Comparison of ENCODE assay signal across 9 cellular contexts in the genomic region with DNA sequence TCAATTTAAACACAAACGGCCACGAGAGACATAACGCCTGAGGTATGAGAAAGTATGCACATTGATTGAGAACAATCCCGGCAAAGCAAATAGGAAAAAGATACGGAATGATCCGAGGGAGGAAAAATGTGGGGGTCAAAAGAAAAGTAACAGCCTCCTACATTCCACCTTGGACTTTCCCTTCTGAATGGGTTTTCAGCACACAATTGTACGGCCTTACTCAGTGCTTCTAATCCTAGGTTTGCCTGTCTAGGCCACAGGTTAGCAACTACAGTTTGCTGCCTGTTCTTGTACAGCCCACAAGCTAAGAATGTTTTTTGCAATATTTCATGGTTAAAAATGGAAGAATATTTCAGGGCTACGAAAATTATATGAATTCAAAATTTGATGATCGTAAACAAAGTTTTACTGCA. TPM values are rescaled to one million over a fixed set of nuclear protein-coding genes. Genes with fewer than 3 reads are reported as not detected.
DNase-seq lines count a peak whose midpoint lies in the region; ATAC-seq and TF ChIP-seq lines count a peak whose summit lies in the region.
"Had no signal": no experiment of that assay in that cellular context is flagged by ENCODE, and none has a peak within 500 bp of the region (broad histone marks: within the 10 kb centered on the region; RNA-seq: fewer than 3 reads in every experiment).

No MANE protein-coding gene starts in this region.

- no peak overlapping the region for H3K27ac Mint-ChIP-seq in activated CD4-positive, alpha-beta T cell treated with anti-CD3 and anti-CD28 coated beads for 36 hours
- H3K27ac Mint-ChIP-seq in mesothelial cell of epicardium (peak overlapping the region; percentile 28), type B pancreatic cell (peak overlapping the region; percentile 82)

- TF ChIP-seq CTCF in coronary artery (IDR thresholded peaks at IDR 0.05): no peak
- TF ChIP-seq CTCF in mesothelial cell of epicardium (IDR thresholded peaks at IDR 0.05; ENCODE audit: unreplicated experiment): no peak
- no peak for TF ChIP-seq CTCF in type B pancreatic cell (conservative IDR thresholded peaks at IDR 0.05)
- no peak for TF ChIP-seq CTCF in GM10248 (IDR thresholded peaks at IDR 0.05; ENCODE audit: control extremely low read depth, extremely low read depth, low read depth, missing control alignments)

- peak overlapping the region; percentile 50 for H3K4me3 Mint-ChIP-seq in activated CD4-positive, alpha-beta T cell treated with anti-CD3 and anti-CD28 coated beads for 36 hours
- peak overlapping the region; percentile 92 for H3K4me3 Mint-ChIP-seq in mesothelial cell of epicardium
- H3K4me3 Mint-ChIP-seq in type B pancreatic cell: peak overlapping the region; percentile 95

- ATAC-seq in activated CD4-positive, alpha-beta T cell treated with anti-CD3 and anti-CD28 coated beads for 36 hours: no peak
- ATAC-seq in HG02840 (IDR thresholded peaks at IDR 0.05; ENCODE audit: low FRiP score, unreplicated experiment): no peak

- H3K9me3 Mint-ChIP-seq in activated CD4-positive, alpha-beta T cell treated with anti-CD3 and anti-CD28 coated beads for 36 hours (ENCODE audit: low read depth): peaks cover 7% of the 10 kb centered on the region
- H3K9me3 Mint-ChIP-seq in mesothelial cell of epicardium (peaks cover 12% of the 10 kb centered on the region), type B pancreatic cell (no peaks in the 10 kb centered on the region)

- DNase-seq in activated CD4-positive, alpha-beta T cell treated with anti-CD3 and anti-CD28 coated beads for 36 hours: no peak
- no peak for DNase-seq in activated CD4-positive, alpha-beta T cell treated with anti-CD3 and anti-CD28 coated beads, Interleukin-2, amount 50 U/mL, for 1 hour
- DNase-seq in coronary artery (ENCODE audit: low spot score): no peak
- DNase-seq in mesothelial cell of epicardium (ENCODE audit: low spot score in 2 of 2, unreplicated experiment in 2 of 2): no peak
- DNase-seq in type B pancreatic cell (ENCODE audit: extremely low spot score, unreplicated experiment): no peak
- DNase-seq in AG20443 (ENCODE audit: low spot score): no peak
- DNase-seq in GM10248 (ENCODE audit: extremely low spot score): no peak

- CTCF ChIA-PET in activated CD4-positive, alpha-beta T cell treated with anti-CD3 and anti-CD28 coated beads for 36 hours (lab: Charles Lee): interaction anchor here (1.0 to 2.9 kb wide), 2 partner anchors 42 to 47 kb away, joined by 3 to 11 read pairs; no protein-coding TSS in a partner anchor
- CTCF ChIA-PET in GM10248 (lab: Yijun Ruan, JAX): interaction anchor here (1.3 to 3.3 kb wide), 2 partner anchors 9 to 14 kb away, joined by 3 to 9 read pairs; no protein-coding TSS in a partner anchor

- POLR2A ChIA-PET in activated CD4-positive, alpha-beta T cell treated with anti-CD3 and anti-CD28 coated beads for 36 hours (lab: Charles Lee): no interaction called here
- POLR2A ChIA-PET in GM10248 (lab: Yijun Ruan, JAX): no interaction called here

- peaks cover 51% of the 10 kb centered on the region for H3K27me3 Mint-ChIP-seq in activated CD4-positive, alpha-beta T cell treated with anti-CD3 and anti-CD28 coated beads for 36 hours
- H3K27me3 Mint-ChIP-seq in mesothelial cell of epicardium (ENCODE audit: low read depth) (peaks cover 68% of the 10 kb centered on the region), type B pancreatic cell (peaks cover 32% of the 10 kb centered on the region)

- intact Hi-C loops in activated CD4-positive, alpha-beta T cell treated with anti-CD3 and anti-CD28 coated beads for 36 hours (cut with DNase I, micrococcal nuclease): no loop called here

- peak overlapping the region; percentile 86 to 91 for H3K27ac ChIP-seq in coronary artery
- H3K27ac ChIP-seq: BLaER1 had no signal

- peak overlapping the region; percentile 84 for H3K4me3 ChIP-seq in coronary artery
- H3K4me3 ChIP-seq: BLaER1 had no signal

- H3K36me3 Mint-ChIP-seq in activated CD4-positive, alpha-beta T cell treated with anti-CD3 and anti-CD28 coated beads for 36 hours (ENCODE audit: low read depth): no peaks in the 10 kb centered on the region
- H3K36me3 Mint-ChIP-seq in mesothelial cell of epicardium: no peaks in the 10 kb centered on the region
- H3K36me3 Mint-ChIP-seq in type B pancreatic cell: no peaks in the 10 kb centered on the region

- H3K4me1 Mint-ChIP-seq in activated CD4-positive, alpha-beta T cell treated with anti-CD3 and anti-CD28 coated beads for 36 hours: peaks cover 4% of the 10 kb centered on the region
- H3K4me1 Mint-ChIP-seq in mesothelial cell of epicardium (peaks cover 13% of the 10 kb centered on the region), type B pancreatic cell (ENCODE audit: unreplicated experiment) (peaks cover 21% of the 10 kb centered on the region)

RNA-seq across cellular contexts. Expression of a gene that starts 46.2 kb away (rescaled TPM):
- total RNA-seq in activated CD4-positive, alpha-beta T cell treated with anti-CD3 and anti-CD28 coated beads for 36 hours: 10 to 100 TPM; 37.2 to 46.4 TPM
- total RNA-seq in mesothelial cell of epicardium (49.0 to 55.5 TPM (median 53.9 TPM) in 3 replicates), type B pancreatic cell (ENCODE audit: low replicate concordance) (39.5 and 52.2 TPM in 2 replicates)

RNA-seq across cellular contexts. Expression of a gene that starts 51.9 kb away (rescaled TPM):
- total RNA-seq in activated CD4-positive, alpha-beta T cell treated with anti-CD3 and anti-CD28 coated beads for 36 hours: not detected
- total RNA-seq in mesothelial cell of epicardium (not detected in 3 replicates), type B pancreatic cell (ENCODE audit: low replicate concordance) (30.5 and 36.7 TPM in 2 replicates)

Comparison
In these comparisons a context has a peak if more than half of its experiments do, and no peak if none do; other contexts are left out.
1. RNA of a gene that starts 51.9 kb away (total RNA-seq): 30.5 to 36.7 TPM in type B pancreatic cell; not detected in activated CD4-positive, alpha-beta T cell treated with anti-CD3 and anti-CD28 coated beads for 36 hours and not detected in mesothelial cell of epicardium; every median in the first group is over 10 times any median in the second.
2. Peak in every context shown above with its lines, with median percentiles within 50 percentile points of each other: H3K4me3 Mint-ChIP-seq.